ENCODE assay signal across 1 cellular context in the genomic region with DNA sequence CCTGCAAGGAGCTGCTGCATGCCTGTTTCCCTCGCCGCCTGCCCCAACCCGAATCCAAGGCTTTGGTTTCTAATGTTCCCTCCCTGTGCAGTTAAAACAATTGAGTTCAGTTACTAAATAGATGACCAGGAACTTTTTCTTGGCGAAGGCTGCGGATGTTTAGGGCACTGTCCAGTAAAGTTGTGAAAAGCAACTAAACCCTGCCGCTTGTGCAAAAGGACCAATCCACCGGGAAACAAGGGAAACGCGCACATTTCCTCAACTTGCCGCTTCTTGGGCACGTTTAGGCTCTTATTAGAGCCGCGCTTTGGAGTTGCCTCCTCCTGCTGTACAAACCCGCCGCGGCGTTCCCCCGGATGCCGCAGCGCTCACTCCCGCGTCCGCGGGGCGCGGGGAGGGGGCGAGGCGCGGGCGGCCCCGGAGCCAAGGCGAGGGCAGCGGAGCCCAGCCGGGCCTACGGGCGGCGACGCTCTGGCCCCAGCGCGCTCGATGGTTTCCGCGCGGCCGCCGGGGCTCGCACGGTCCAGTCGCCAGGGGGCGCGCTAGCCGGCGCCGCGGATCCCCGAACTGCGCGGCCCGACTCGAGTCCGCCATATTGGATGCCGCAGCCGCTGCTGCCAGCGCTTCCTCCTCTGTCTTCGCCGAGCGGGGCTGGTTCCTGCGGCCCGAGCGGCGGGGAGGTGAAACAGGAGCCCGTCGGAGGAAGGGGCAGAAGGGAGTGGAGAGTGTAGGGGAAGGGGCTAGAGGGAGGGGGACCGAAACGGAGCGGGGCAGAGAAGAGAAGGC.
A peak's percentile ranks its signal among the peaks of the same experiment; 100 is the strongest.
TF ChIP-seq lines count a peak whose summit lies in the region.

A gene with protein sequence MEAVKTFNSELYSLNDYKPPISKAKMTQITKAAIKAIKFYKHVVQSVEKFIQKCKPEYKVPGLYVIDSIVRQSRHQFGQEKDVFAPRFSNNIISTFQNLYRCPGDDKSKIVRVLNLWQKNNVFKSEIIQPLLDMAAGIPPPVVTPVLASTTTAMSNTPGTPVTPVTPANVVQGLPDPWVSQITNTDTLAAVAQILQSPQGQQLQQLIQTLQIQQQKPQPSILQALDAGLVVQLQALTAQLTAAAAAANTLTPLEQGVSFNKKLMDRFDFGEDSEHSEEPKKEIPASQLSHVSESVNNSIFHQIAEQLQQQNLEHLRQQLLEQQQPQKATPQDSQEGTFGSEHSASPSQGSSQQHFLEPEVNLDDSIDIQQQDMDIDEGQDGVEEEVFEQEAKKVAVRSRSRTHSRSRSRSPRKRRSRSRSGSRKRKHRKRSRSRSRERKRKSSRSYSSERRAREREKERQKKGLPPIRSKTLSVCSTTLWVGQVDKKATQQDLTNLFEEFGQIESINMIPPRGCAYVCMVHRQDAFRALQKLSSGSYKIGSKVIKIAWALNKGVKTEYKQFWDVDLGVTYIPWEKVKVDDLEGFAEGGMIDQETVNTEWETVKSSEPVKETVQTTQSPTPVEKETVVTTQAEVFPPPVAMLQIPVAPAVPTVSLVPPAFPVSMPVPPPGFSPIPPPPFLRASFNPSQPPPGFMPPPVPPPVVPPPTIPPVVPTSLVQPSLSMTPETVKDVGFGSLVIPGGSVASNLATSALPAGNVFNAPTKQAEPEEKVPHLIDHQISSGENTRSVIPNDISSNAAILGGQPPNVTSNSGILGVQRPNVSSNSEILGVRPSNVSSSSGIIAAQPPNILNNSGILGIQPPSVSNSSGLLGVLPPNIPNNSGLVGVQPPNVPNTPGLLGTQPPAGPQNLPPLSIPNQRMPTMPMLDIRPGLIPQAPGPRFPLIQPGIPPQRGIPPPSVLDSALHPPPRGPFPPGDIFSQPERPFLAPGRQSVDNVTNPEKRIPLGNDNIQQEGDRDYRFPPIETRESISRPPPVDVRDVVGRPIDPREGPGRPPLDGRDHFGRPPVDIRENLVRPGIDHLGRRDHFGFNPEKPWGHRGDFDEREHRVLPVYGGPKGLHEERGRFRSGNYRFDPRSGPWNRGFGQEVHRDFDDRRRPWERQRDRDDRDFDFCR (N-terminal part only) (plus strand): TSS at position 593 of the 786 bp plus-strand sequence. CDS start 485 bp downstream, outside the sequence.

TF ChIP-seq in K562, 482 proteins besides CTCF, POLR2A, EP300 and RAD21 (continued from another document and continues in another):
- TF ChIP-seq CXXC5 (CRISPR knock-in tag; IDR thresholded peaks at IDR 0.05) (peak; percentile 94), SMAD3 (CRISPR knock-in tag; conservative IDR thresholded peaks at IDR 0.05) (no peak), ZNF830 (CRISPR knock-in tag; IDR thresholded peaks at IDR 0.05) (0 out of 2 replicates have a peak, but pooled peaks have one; percentile 26), PTBP1 (IDR thresholded peaks at IDR 0.05; ENCODE audit: low read depth, low read length) (0 out of 2 replicates have a peak, but pooled peaks have one; percentile 39), MEIS2 (IDR thresholded peaks at IDR 0.05; ENCODE audit: partially characterized antibody) (peak; percentile 9), LEF1 (IDR thresholded peaks at IDR 0.05) (no peak), C11orf30 (IDR thresholded peaks at IDR 0.05; ENCODE audit: low read depth) (0 out of 2 replicates have a peak, but pooled peaks have one; percentile 4), TEAD4 (IDR thresholded peaks at IDR 0.05; ENCODE audit: low read length) (peak; percentile 46; the same call in 1 of the 2 replicates), TEAD4 (CRISPR knock-in tag; IDR thresholded peaks at IDR 0.05; ENCODE audit: borderline replicate concordance) (no peak), DACH1 (IDR thresholded peaks at IDR 0.05; ENCODE audit: partially characterized antibody) (no peak), STAG1 (CRISPR knock-in tag; IDR thresholded peaks at IDR 0.05; ENCODE audit: borderline replicate concordance) (peak; percentile 44; the same call in 1 of the 2 replicates), KLF13 (tag; IDR thresholded peaks at IDR 0.05; ENCODE audit: borderline replicate concordance, low read depth) (peak; percentile 46; the same call in 1 of the 2 replicates), PHB (CRISPR knock-in tag; IDR thresholded peaks at IDR 0.05) (peak; percentile 77; the same call in 1 of the 2 replicates), SIN3A (IDR thresholded peaks at IDR 0.05; ENCODE audit: borderline replicate concordance in 2 of 2, control insufficient read depth in 1 of 2, low read depth in 2 of 2, low read length in 2 of 2) (0 out of 4 replicates have a peak, but pooled peaks of 1 of the 2 experiments have one; percentile 29), ZBTB7A (IDR thresholded peaks at IDR 0.05; ENCODE audit: borderline replicate concordance, control insufficient read depth, low read depth, low read length) (peak; percentile 90; the same call in 1 of the 2 replicates), MXI1 (IDR thresholded peaks at IDR 0.05; ENCODE audit: low read depth, low read length) (no peak), ZNF12 (CRISPR knock-in tag; IDR thresholded peaks at IDR 0.05) (peak; percentile 34; the same call in 1 of the 2 replicates), SOX6 (IDR thresholded peaks at IDR 0.05) (peak; percentile 63), FOXP1 (CRISPR knock-in tag; IDR thresholded peaks at IDR 0.05) (peak; percentile 92), KDM2B (CRISPR knock-in tag; IDR thresholded peaks at IDR 0.05) (no peak; the same call in 1 of the 2 replicates), GABPB2 (CRISPR knock-in tag; conservative IDR thresholded peaks at IDR 0.05) (no peak), RBM34 (IDR thresholded peaks at IDR 0.05; ENCODE audit: borderline replicate concordance, insufficient read depth, low read length) (0 out of 2 replicates have a peak, but pooled peaks have one; percentile 31), SPI1 (IDR thresholded peaks at IDR 0.05; ENCODE audit: borderline replicate concordance, low read depth, low read length) (peak; percentile 70), MAFG (tag; conservative IDR thresholded peaks at IDR 0.05) (no peak), E2F3 (CRISPR knock-in tag; IDR thresholded peaks at IDR 0.05) (peak; percentile 68; the same call in 1 of the 2 replicates), KAT7 (CRISPR knock-in tag; IDR thresholded peaks at IDR 0.05; ENCODE audit: borderline replicate concordance) (peak; percentile 74; the same call in 1 of the 2 replicates)
- TF ChIP-seq, protein P1, sequence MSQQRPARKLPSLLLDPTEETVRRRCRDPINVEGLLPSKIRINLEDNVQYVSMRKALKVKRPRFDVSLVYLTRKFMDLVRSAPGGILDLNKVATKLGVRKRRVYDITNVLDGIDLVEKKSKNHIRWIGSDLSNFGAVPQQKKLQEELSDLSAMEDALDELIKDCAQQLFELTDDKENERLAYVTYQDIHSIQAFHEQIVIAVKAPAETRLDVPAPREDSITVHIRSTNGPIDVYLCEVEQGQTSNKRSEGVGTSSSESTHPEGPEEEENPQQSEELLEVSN (IDR thresholded peaks at IDR 0.05; ENCODE audit: borderline replicate concordance in 1 of 2, extremely low read depth in 1 of 2, insufficient read depth in 1 of 2, insufficient read length in 1 of 2, low read depth in 1 of 2, low read length in 1 of 2, poor library complexity in 1 of 2, severe bottlenecking in 1 of 2) = peak; percentile 50 to 88
- TF ChIP-seq, protein P2, sequence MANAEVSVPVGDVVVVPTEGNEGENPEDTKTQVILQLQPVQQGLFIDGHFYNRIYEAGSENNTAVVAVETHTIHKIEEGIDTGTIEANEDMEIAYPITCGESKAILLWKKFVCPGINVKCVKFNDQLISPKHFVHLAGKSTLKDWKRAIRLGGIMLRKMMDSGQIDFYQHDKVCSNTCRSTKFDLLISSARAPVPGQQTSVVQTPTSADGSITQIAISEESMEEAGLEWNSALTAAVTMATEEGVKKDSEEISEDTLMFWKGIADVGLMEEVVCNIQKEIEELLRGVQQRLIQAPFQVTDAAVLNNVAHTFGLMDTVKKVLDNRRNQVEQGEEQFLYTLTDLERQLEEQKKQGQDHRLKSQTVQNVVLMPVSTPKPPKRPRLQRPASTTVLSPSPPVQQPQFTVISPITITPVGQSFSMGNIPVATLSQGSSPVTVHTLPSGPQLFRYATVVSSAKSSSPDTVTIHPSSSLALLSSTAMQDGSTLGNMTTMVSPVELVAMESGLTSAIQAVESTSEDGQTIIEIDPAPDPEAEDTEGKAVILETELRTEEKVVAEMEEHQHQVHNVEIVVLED (CRISPR knock-in tag; IDR thresholded peaks at IDR 0.05) = peak; percentile 71
- TF ChIP-seq, protein P3, sequence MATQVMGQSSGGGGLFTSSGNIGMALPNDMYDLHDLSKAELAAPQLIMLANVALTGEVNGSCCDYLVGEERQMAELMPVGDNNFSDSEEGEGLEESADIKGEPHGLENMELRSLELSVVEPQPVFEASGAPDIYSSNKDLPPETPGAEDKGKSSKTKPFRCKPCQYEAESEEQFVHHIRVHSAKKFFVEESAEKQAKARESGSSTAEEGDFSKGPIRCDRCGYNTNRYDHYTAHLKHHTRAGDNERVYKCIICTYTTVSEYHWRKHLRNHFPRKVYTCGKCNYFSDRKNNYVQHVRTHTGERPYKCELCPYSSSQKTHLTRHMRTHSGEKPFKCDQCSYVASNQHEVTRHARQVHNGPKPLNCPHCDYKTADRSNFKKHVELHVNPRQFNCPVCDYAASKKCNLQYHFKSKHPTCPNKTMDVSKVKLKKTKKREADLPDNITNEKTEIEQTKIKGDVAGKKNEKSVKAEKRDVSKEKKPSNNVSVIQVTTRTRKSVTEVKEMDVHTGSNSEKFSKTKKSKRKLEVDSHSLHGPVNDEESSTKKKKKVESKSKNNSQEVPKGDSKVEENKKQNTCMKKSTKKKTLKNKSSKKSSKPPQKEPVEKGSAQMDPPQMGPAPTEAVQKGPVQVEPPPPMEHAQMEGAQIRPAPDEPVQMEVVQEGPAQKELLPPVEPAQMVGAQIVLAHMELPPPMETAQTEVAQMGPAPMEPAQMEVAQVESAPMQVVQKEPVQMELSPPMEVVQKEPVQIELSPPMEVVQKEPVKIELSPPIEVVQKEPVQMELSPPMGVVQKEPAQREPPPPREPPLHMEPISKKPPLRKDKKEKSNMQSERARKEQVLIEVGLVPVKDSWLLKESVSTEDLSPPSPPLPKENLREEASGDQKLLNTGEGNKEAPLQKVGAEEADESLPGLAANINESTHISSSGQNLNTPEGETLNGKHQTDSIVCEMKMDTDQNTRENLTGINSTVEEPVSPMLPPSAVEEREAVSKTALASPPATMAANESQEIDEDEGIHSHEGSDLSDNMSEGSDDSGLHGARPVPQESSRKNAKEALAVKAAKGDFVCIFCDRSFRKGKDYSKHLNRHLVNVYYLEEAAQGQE (CRISPR knock-in tag; IDR thresholded peaks at IDR 0.05; ENCODE audit: low read depth) = peak; percentile 67; the same call in 1 of the 2 replicates
- TF ChIP-seq, protein P4, sequence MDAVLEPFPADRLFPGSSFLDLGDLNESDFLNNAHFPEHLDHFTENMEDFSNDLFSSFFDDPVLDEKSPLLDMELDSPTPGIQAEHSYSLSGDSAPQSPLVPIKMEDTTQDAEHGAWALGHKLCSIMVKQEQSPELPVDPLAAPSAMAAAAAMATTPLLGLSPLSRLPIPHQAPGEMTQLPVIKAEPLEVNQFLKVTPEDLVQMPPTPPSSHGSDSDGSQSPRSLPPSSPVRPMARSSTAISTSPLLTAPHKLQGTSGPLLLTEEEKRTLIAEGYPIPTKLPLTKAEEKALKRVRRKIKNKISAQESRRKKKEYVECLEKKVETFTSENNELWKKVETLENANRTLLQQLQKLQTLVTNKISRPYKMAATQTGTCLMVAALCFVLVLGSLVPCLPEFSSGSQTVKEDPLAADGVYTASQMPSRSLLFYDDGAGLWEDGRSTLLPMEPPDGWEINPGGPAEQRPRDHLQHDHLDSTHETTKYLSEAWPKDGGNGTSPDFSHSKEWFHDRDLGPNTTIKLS (IDR thresholded peaks at IDR 0.05; ENCODE audit: borderline replicate concordance, low read depth) = peak; percentile 69
- TF ChIP-seq, protein P5, sequence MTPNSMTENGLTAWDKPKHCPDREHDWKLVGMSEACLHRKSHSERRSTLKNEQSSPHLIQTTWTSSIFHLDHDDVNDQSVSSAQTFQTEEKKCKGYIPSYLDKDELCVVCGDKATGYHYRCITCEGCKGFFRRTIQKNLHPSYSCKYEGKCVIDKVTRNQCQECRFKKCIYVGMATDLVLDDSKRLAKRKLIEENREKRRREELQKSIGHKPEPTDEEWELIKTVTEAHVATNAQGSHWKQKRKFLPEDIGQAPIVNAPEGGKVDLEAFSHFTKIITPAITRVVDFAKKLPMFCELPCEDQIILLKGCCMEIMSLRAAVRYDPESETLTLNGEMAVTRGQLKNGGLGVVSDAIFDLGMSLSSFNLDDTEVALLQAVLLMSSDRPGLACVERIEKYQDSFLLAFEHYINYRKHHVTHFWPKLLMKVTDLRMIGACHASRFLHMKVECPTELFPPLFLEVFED (CRISPR knock-in tag; conservative IDR thresholded peaks at IDR 0.05) = peak; percentile 85; the same call in 1 of the 2 replicates
- TF ChIP-seq, protein P6, sequence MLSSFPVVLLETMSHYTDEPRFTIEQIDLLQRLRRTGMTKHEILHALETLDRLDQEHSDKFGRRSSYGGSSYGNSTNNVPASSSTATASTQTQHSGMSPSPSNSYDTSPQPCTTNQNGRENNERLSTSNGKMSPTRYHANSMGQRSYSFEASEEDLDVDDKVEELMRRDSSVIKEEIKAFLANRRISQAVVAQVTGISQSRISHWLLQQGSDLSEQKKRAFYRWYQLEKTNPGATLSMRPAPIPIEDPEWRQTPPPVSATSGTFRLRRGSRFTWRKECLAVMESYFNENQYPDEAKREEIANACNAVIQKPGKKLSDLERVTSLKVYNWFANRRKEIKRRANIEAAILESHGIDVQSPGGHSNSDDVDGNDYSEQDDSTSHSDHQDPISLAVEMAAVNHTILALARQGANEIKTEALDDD (IDR thresholded peaks at IDR 0.05) = no peak
- TF ChIP-seq, protein P7, sequence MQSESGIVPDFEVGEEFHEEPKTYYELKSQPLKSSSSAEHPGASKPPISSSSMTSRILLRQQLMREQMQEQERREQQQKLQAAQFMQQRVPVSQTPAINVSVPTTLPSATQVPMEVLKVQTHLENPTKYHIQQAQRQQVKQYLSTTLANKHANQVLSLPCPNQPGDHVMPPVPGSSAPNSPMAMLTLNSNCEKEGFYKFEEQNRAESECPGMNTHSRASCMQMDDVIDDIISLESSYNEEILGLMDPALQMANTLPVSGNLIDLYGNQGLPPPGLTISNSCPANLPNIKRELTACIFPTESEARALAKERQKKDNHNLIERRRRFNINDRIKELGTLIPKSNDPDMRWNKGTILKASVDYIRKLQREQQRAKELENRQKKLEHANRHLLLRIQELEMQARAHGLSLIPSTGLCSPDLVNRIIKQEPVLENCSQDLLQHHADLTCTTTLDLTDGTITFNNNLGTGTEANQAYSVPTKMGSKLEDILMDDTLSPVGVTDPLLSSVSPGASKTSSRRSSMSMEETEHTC (IDR thresholded peaks at IDR 0.05) = no peak
